ENCODE assay signal across 1 cellular context in genomic region chr9:129080608-129081387, GRCh38.
TF ChIP-seq lines count a peak whose summit lies in the region.

Gene DOLPP1, plus strand, starts transcription at chr9:129081111. Its CDS starts 21 bp downstream, at chr9:129081132.

TF ChIP-seq in GM23338, 12 proteins besides CTCF, POLR2A, EP300 and RAD21 (continued from another document):
- no peak for TF ChIP-seq ZNF462 (CRISPR knock-in tag; IDR thresholded peaks at IDR 0.05)
- TF ChIP-seq EZH2phosphoT487 (IDR thresholded peaks at IDR 0.05; ENCODE audit: unreplicated experiment) = no peak
- TF ChIP-seq ZNF114 (CRISPR knock-in tag; IDR thresholded peaks at IDR 0.05) = peak; percentile 98
- peak; percentile 61 for TF ChIP-seq POLR2AphosphoS5 (IDR thresholded peaks at IDR 0.05; ENCODE audit: low read depth)
TF ChIP-seq in GM23338: peak in this region for 4.
